Comparison of ENCODE assay signal across 34 cellular contexts in genomic region chr6:11471261-11471660, GRCh38.
"Had no signal": no experiment of that assay in that cellular context is flagged by ENCODE, and none has a peak within 500 bp of the region (broad histone marks: within the 10 kb centered on the region; RNA-seq: fewer than 3 reads in every experiment).

No MANE protein-coding gene starts in this region.

- H3K4me3 Mint-ChIP-seq: activated B cell treated with CpG ODN at 0.5 μM for 24 hours; activated CD4-positive, alpha-beta memory T cell treated with anti-CD3 and anti-CD28 coated beads, Interleukin-2, amount 10 ng/mL, durations not matched to agents 7 days and 5 days; activated CD4-positive, alpha-beta T cell treated with anti-CD3 and anti-CD28 coated beads for 36 hours; activated CD4-positive, alpha-beta T cell treated with anti-CD3 and anti-CD28 coated beads, Interleukin-2, amount 10 ng/mL, durations not matched to agents 7 days and 5 days; activated CD8-positive, alpha-beta memory T cell treated with anti-CD3 and anti-CD28 coated beads, Interleukin-2, amount 10 ng/mL, durations not matched to agents 7 days and 5 days; activated CD8-positive, alpha-beta T cell treated with anti-CD3 and anti-CD28 coated beads, Interleukin-2, amount 10 ng/mL, durations not matched to agents 7 days and 5 days; activated naive CD4-positive, alpha-beta T cell treated with anti-CD3 and anti-CD28 coated beads, Interleukin-2, amount 10 ng/mL, durations not matched to agents 7 days and 5 days; activated naive CD4-positive, alpha-beta T cell treated with anti-CD3 and anti-CD28 coated beads, Interleukin-2, amount 50 U/mL, for 24 hours; activated naive CD8-positive, alpha-beta T cell; activated naive CD8-positive, alpha-beta T cell treated with anti-CD3 and anti-CD28 coated beads, Interleukin-2, amount 10 ng/mL, durations not matched to agents 7 days and 5 days; activated naive CD8-positive, alpha-beta T cell treated with anti-CD3 and anti-CD28 coated beads, Interleukin-2, amount 50 U/mL, for 24 hours; activated T-cell treated with anti-CD3 and anti-CD28 coated beads, Interleukin-2, amount 50 U/mL, for 24 hours; T-helper 1 cell treated with Interleukin-12 subunit alpha and Interleukin-12 subunit beta and Interleukin-4 antibody, amounts not matched to agents 30 μg/mL and 1 μg/mL, for 36 hours; T-helper 2 cell treated with Interferon-gamma antibody and Interleukin-4, amounts not matched to agents 5 μg/mL and 100 μg/mL, for 36 hours had no signal

- ATAC-seq: activated CD4-positive, alpha-beta T cell treated with anti-CD3 and anti-CD28 coated beads for 36 hours; activated CD4-positive, CD25-positive, alpha-beta regulatory T cell treated with anti-CD3 and anti-CD28 coated beads, Interleukin-2, amount 50 U/mL, for 24 hours; activated CD8-positive, alpha-beta memory T cell treated with anti-CD3 and anti-CD28 coated beads, Interleukin-2, amount 10 ng/mL, durations not matched to agents 7 days and 5 days; activated CD8-positive, alpha-beta T cell treated with anti-CD3 and anti-CD28 coated beads, Interleukin-2, amount 10 ng/mL, durations not matched to agents 7 days and 5 days; activated naive CD8-positive, alpha-beta T cell treated with anti-CD3 and anti-CD28 coated beads, Interleukin-2, amount 50 U/mL, for 24 hours; body of pancreas had no signal

- H3K36me3 ChIP-seq: brain microvascular endothelial cell, breast epithelium had no signal

- H3K36me3 Mint-ChIP-seq: activated CD8-positive, alpha-beta memory T cell treated with anti-CD3 and anti-CD28 coated beads, Interleukin-2, amount 10 ng/mL, durations not matched to agents 7 days and 5 days; activated naive CD4-positive, alpha-beta T cell treated with anti-CD3 and anti-CD28 coated beads, Interleukin-2, amount 10 ng/mL, durations not matched to agents 7 days and 5 days; activated naive CD4-positive, alpha-beta T cell treated with anti-CD3 and anti-CD28 coated beads, Interleukin-2, amount 50 U/mL, for 24 hours; activated naive CD8-positive, alpha-beta T cell; activated naive CD8-positive, alpha-beta T cell treated with anti-CD3 and anti-CD28 coated beads, Interleukin-2, amount 10 ng/mL, durations not matched to agents 7 days and 5 days had no signal

- H3K9me3 Mint-ChIP-seq: activated CD4-positive, alpha-beta memory T cell treated with anti-CD3 and anti-CD28 coated beads, Interleukin-2, amount 10 ng/mL, durations not matched to agents 7 days and 5 days; activated CD4-positive, alpha-beta T cell treated with anti-CD3 and anti-CD28 coated beads, Interleukin-2, amount 10 ng/mL, durations not matched to agents 7 days and 5 days; activated naive CD4-positive, alpha-beta T cell treated with anti-CD3 and anti-CD28 coated beads, Interleukin-2, amount 10 ng/mL, durations not matched to agents 7 days and 5 days; activated naive CD4-positive, alpha-beta T cell treated with anti-CD3 and anti-CD28 coated beads, Interleukin-2, amount 50 U/mL, for 24 hours; activated naive CD8-positive, alpha-beta T cell treated with anti-CD3 and anti-CD28 coated beads, Interleukin-2, amount 10 ng/mL, durations not matched to agents 7 days and 5 days; activated naive CD8-positive, alpha-beta T cell treated with anti-CD3 and anti-CD28 coated beads, Interleukin-2, amount 50 U/mL, for 24 hours; activated T-cell treated with anti-CD3 and anti-CD28 coated beads, Interleukin-2, amount 50 U/mL, for 24 hours; activated T-helper 2 cell treated with anti-CD3 and anti-CD28 coated beads, Interferon-gamma antibody, Interleukin-2, Interleukin-4, amounts not matched to agents 10 μg/mL and 5 μg/mL and 100 μg/mL, durations not matched to agents 14 hours and 24 hours and 36 hours; T-helper 1 cell treated with Interleukin-12 subunit alpha and Interleukin-12 subunit beta and Interleukin-4 antibody, amounts not matched to agents 30 μg/mL and 1 μg/mL, for 36 hours; T-helper 2 cell treated with Interferon-gamma antibody and Interleukin-4, amounts not matched to agents 5 μg/mL and 100 μg/mL, for 36 hours had no signal

- H3K4me3 ChIP-seq: body of pancreas, breast epithelium had no signal

- H3K27ac ChIP-seq: body of pancreas, brain microvascular endothelial cell, breast epithelium, VCaP had no signal

- H3K27me3 Mint-ChIP-seq: activated B cell treated with CpG ODN at 0.5 μM for 24 hours; activated naive CD8-positive, alpha-beta T cell had no signal

- H3K4me1 Mint-ChIP-seq: activated CD4-positive, alpha-beta memory T cell treated with anti-CD3 and anti-CD28 coated beads, Interleukin-2, amount 10 ng/mL, durations not matched to agents 7 days and 5 days; activated CD4-positive, alpha-beta T cell treated with anti-CD3 and anti-CD28 coated beads for 36 hours; activated CD4-positive, alpha-beta T cell treated with anti-CD3 and anti-CD28 coated beads, Interleukin-2, amount 10 ng/mL, durations not matched to agents 7 days and 5 days; activated CD8-positive, alpha-beta memory T cell treated with anti-CD3 and anti-CD28 coated beads, Interleukin-2, amount 10 ng/mL, durations not matched to agents 7 days and 5 days; activated naive CD4-positive, alpha-beta T cell treated with anti-CD3 and anti-CD28 coated beads, Interleukin-2, amount 10 ng/mL, durations not matched to agents 7 days and 5 days; activated naive CD8-positive, alpha-beta T cell treated with anti-CD3 and anti-CD28 coated beads, Interleukin-2, amount 10 ng/mL, durations not matched to agents 7 days and 5 days had no signal

- DNase-seq: activated B cell treated with CpG ODN at 0.5 μM for 24 hours; activated CD4-positive, alpha-beta memory T cell treated with anti-CD3 and anti-CD28 coated beads, Interleukin-2, amount 10 ng/mL, durations not matched to agents 7 days and 5 days; activated CD4-positive, alpha-beta T cell treated with anti-CD3 and anti-CD28 coated beads for 1 hour; activated CD4-positive, alpha-beta T cell treated with anti-CD3 and anti-CD28 coated beads for 36 hours; activated CD4-positive, alpha-beta T cell treated with anti-CD3 and anti-CD28 coated beads for 48 hours; activated CD4-positive, alpha-beta T cell treated with anti-CD3 and anti-CD28 coated beads, Interleukin-2, amount 10 ng/mL, durations not matched to agents 7 days and 5 days; activated CD4-positive, alpha-beta T cell treated with anti-CD3 and anti-CD28 coated beads, Interleukin-2, amount 50 U/mL, for 48 hours; activated CD8-positive, alpha-beta memory T cell treated with anti-CD3 and anti-CD28 coated beads for 24 hours; activated CD8-positive, alpha-beta memory T cell treated with anti-CD3 and anti-CD28 coated beads, Interleukin-2, amount 10 ng/mL, durations not matched to agents 7 days and 5 days; activated CD8-positive, alpha-beta memory T cell treated with anti-CD3 and anti-CD28 coated beads, Interleukin-2, amount 50 U/mL, for 48 hours; activated CD8-positive, alpha-beta T cell treated with anti-CD3 and anti-CD28 coated beads, Interleukin-2, amount 10 ng/mL, durations not matched to agents 7 days and 5 days; activated effector memory CD4-positive, alpha-beta T cell treated with Interleukin-2 at 50 U/mL for 16 hours; activated gamma-delta T cell; activated naive CD4-positive, alpha-beta T cell treated with anti-CD3 and anti-CD28 coated beads, Interleukin-2, amount 10 ng/mL, durations not matched to agents 7 days and 5 days; activated naive CD4-positive, alpha-beta T cell treated with Interleukin-2 at 50 U/mL for 16 hours; activated naive CD8-positive, alpha-beta T cell treated with anti-CD3 and anti-CD28 coated beads, Interleukin-2, amount 10 ng/mL, durations not matched to agents 7 days and 5 days; activated naive CD8-positive, alpha-beta T cell treated with anti-CD3 and anti-CD28 coated beads, Interleukin-2, amount 50 U/mL, for 24 hours; activated T-cell treated with anti-CD3 and anti-CD28 coated beads, Interleukin-2, amount 50 U/mL, for 24 hours; activated T-cell treated with anti-CD3 and anti-CD28 coated beads, Interleukin-2, amount 50 U/mL, for 48 hours; amygdala; aorta; body of pancreas; brain microvascular endothelial cell; central memory CD4-positive, alpha-beta T cell; T-helper 2 cell; T-helper 9 cell had no signal

- H3K27ac Mint-ChIP-seq: activated B cell treated with CpG ODN at 0.5 μM for 24 hours; activated CD4-positive, alpha-beta memory T cell treated with anti-CD3 and anti-CD28 coated beads, Interleukin-2, amount 10 ng/mL, durations not matched to agents 7 days and 5 days; activated CD4-positive, alpha-beta T cell treated with anti-CD3 and anti-CD28 coated beads for 36 hours; activated CD4-positive, alpha-beta T cell treated with anti-CD3 and anti-CD28 coated beads, Interleukin-2, amount 10 ng/mL, durations not matched to agents 7 days and 5 days; activated CD8-positive, alpha-beta memory T cell treated with anti-CD3 and anti-CD28 coated beads, Interleukin-2, amount 10 ng/mL, durations not matched to agents 7 days and 5 days; activated CD8-positive, alpha-beta T cell treated with anti-CD3 and anti-CD28 coated beads, Interleukin-2, amount 10 ng/mL, durations not matched to agents 7 days and 5 days; activated naive CD4-positive, alpha-beta T cell treated with anti-CD3 and anti-CD28 coated beads, Interleukin-2, amount 10 ng/mL, durations not matched to agents 7 days and 5 days; activated naive CD4-positive, alpha-beta T cell treated with anti-CD3 and anti-CD28 coated beads, Interleukin-2, amount 50 U/mL, for 24 hours; activated naive CD8-positive, alpha-beta T cell; activated naive CD8-positive, alpha-beta T cell treated with anti-CD3 and anti-CD28 coated beads, Interleukin-2, amount 10 ng/mL, durations not matched to agents 7 days and 5 days; activated naive CD8-positive, alpha-beta T cell treated with anti-CD3 and anti-CD28 coated beads, Interleukin-2, amount 50 U/mL, for 24 hours; activated T-cell treated with anti-CD3 and anti-CD28 coated beads, Interleukin-2, amount 50 U/mL, for 24 hours; activated T-helper 2 cell treated with anti-CD3 and anti-CD28 coated beads, Interferon-gamma antibody, Interleukin-2, Interleukin-4, amounts not matched to agents 10 μg/mL and 5 μg/mL and 100 μg/mL, durations not matched to agents 14 hours and 24 hours and 36 hours; T-helper 1 cell treated with Interleukin-12 subunit alpha and Interleukin-12 subunit beta and Interleukin-4 antibody, amounts not matched to agents 30 μg/mL and 1 μg/mL, for 36 hours; T-helper 2 cell treated with Interferon-gamma antibody and Interleukin-4, amounts not matched to agents 5 μg/mL and 100 μg/mL, for 36 hours had no signal

- H3K4me1 ChIP-seq: body of pancreas, breast epithelium had no signal

- H3K27me3 ChIP-seq: body of pancreas, brain microvascular endothelial cell, breast epithelium had no signal

- H3K9me3 ChIP-seq: body of pancreas, breast epithelium had no signal
